In the genomic region with DNA sequence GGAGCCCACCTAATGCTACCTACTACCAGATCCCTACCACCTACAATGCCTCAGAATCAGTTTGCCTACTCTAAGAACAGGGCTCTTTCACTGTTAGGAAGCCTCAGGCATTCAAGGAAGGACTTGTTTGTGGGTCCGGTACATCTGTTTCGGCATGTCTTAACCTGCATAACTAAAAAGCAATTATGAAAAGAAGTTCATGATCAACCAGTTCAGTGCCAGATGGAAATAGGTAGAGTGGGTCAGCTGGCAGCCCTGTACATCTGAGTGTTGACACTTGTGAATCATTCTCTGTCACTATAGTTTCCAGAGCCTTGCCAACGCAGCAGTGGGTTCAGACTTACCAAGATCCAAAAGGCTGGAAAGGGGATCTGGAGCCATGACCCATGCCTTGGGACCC, we compare ENCODE assay signal across 18 cellular contexts. TPM values are rescaled to one million over a fixed set of nuclear protein-coding genes. Genes with fewer than 3 reads are reported as not detected.
"Had no signal": no experiment of that assay in that cellular context is flagged by ENCODE, and none has a peak within 500 bp of the region (broad histone marks: within the 10 kb centered on the region; RNA-seq: fewer than 3 reads in every experiment).

No MANE protein-coding gene starts in this region.

- H3K27me3 ChIP-seq: esophagus squamous epithelium, right lobe of liver, suprapubic skin had no signal

- H3K9me3 ChIP-seq: esophagus squamous epithelium, right lobe of liver, suprapubic skin had no signal

- H3K4me3 ChIP-seq: esophagus squamous epithelium, right lobe of liver, smooth muscle cell, suprapubic skin had no signal

- DNase-seq: activated CD4-positive, alpha-beta T cell treated with anti-CD3 and anti-CD28 coated beads, Interleukin-2, amount 50 U/mL, for 4 hours; activated naive CD4-positive, alpha-beta T cell treated with anti-CD3 and anti-CD28 coated beads for 36 hours; activated naive CD8-positive, alpha-beta T cell treated with anti-CD3 and anti-CD28 coated beads, Interleukin-2, amount 50 U/mL, for 24 hours; aorta; esophagus squamous epithelium; nephron progenitor cell; right lobe of liver; T-cell; T-helper 9 cell had no signal

- H3K4me2 ChIP-seq: smooth muscle cell had no signal

- H3K27ac ChIP-seq: right lobe of liver, suprapubic skin had no signal

- H3K36me3 ChIP-seq: esophagus squamous epithelium, right lobe of liver, suprapubic skin had no signal

- ATAC-seq: activated CD4-positive, CD25-positive, alpha-beta regulatory T cell treated with anti-CD3 and anti-CD28 coated beads, Interleukin-2, amount 50 U/mL, for 24 hours; activated naive CD8-positive, alpha-beta T cell treated with anti-CD3 and anti-CD28 coated beads, Interleukin-2, amount 50 U/mL, for 24 hours; activated T-helper 17 cell treated with anti-CD3 and anti-CD28 coated beads, Interleukin-2, amount 50 U/mL, for 72 hours; T-cell had no signal

RNA-seq across cellular contexts. Expression of gene HSFX2, which starts 33.2 kb away (rescaled TPM):
- total RNA-seq: activated naive CD4-positive, alpha-beta T cell treated with anti-CD3 and anti-CD28 coated beads for 36 hours; activated T-helper 17 cell treated with anti-CD3 and anti-CD28 coated beads, Interleukin-2, amount 50 U/mL, for 72 hours; aorta; lower leg skin; right lobe of liver; T-cell had no signal
- polyA plus RNA-seq: smooth muscle cell had no signal

RNA-seq across cellular contexts. Expression of gene MAGEA9B, which starts 41.0 kb away (rescaled TPM):
- total RNA-seq: activated naive CD4-positive, alpha-beta T cell treated with anti-CD3 and anti-CD28 coated beads for 36 hours; activated T-helper 17 cell treated with anti-CD3 and anti-CD28 coated beads, Interleukin-2, amount 50 U/mL, for 72 hours; aorta; dermis microvascular lymphatic vessel endothelial cell; esophagus squamous epithelium; fibroblast of villous mesenchyme; lower leg skin; omental fat pad; progenitor cell of endocrine pancreas; right lobe of liver; smooth muscle cell; suprapubic skin; T-cell had no signal
- polyA plus RNA-seq: aorta, smooth muscle cell had no signal
